18 cellular contexts compared by ENCODE assay signal in the genomic region with DNA sequence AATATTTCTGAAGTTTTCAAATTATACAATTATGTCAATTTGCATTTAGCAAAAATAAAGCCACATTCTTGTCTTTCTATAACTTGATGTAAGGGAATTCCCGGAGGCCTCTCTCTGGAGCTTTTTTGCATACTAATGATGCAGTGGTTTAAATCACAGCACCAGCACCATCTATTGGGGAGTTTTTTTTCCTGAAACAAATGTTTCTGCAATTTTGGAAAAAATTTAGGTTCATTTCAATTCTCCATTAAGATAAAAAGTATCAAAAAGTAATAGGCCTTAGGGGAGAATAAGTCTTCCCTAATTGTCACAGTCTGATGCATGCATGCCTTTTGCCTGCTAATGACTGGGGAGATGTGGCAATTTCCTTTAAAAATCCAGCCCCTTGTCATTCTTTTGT. TPM values are rescaled to one million over a fixed set of nuclear protein-coding genes. Genes with fewer than 3 reads are reported as not detected.
DNase-seq lines count a peak whose midpoint lies in the region; ATAC-seq, FAIRE-seq and TF ChIP-seq lines count a peak whose summit lies in the region.
"Had no signal": no experiment of that assay in that cellular context is flagged by ENCODE, and none has a peak within 500 bp of the region (broad histone marks: within the 10 kb centered on the region; RNA-seq: fewer than 3 reads in every experiment).

No MANE protein-coding gene starts in this region.

- H3K27me3 ChIP-seq in MM.1S (replicated peaks; ENCODE audit: insufficient read depth, low read length) = no peaks in the 10 kb centered on the region
- H3K27me3 ChIP-seq: brain microvascular endothelial cell, foreskin keratinocyte, MG63 had no signal

- peak; percentile 4 for DNase-seq in ACHN
- DNase-seq in MM.1S = peak; percentile 56
- DNase-seq in chondrocyte (ENCODE audit: low spot score) = no peak
- no peak for DNase-seq in coronary artery (ENCODE audit: low spot score)
- no peak for DNase-seq in GM12891 (ENCODE audit: insufficient read length, low spot score)
- no peak for DNase-seq in activated CD8-positive, alpha-beta memory T cell treated with anti-CD3 and anti-CD28 coated beads for 24 hours
- DNase-seq: activated CD4-positive, CD25-positive, alpha-beta regulatory T cell; activated gamma-delta T cell treated with Interleukin-2 at 50 U/mL for 16 hours; brain microvascular endothelial cell; foreskin keratinocyte; GOT3; left ventricle myocardium superior; MG63; NCI-H2081; NCI-H82; T-helper 1 cell had no signal

- no peaks in the 10 kb centered on the region for H4K20me1 ChIP-seq in MM.1S (ENCODE audit: insufficient read depth, low read length)

- no peak overlapping the region for H3K4me3 ChIP-seq in MM.1S (ENCODE audit: low read length)
- H3K4me3 ChIP-seq in coronary artery = no peak overlapping the region
- H3K4me3 ChIP-seq: MG63 had no signal

- no peak overlapping the region for H3K9ac ChIP-seq in MM.1S (ENCODE audit: low read length)

- ATAC-seq in HG03097 (IDR thresholded peaks at IDR 0.05; ENCODE audit: low FRiP score, unreplicated experiment) = no peak
- ATAC-seq: foreskin keratinocyte, left ventricle myocardium superior had no signal

- TF ChIP-seq CTCF in MM.1S (IDR thresholded peaks at IDR 0.05; ENCODE audit: low read length) (peak; percentile 41), chondrocyte (IDR thresholded peaks at IDR 0.05) (peak; percentile 44), nephron (IDR thresholded peaks at IDR 0.05; ENCODE audit: unreplicated experiment in 3 of 3) (peak; percentile 26 to 28 (median 28)), coronary artery (IDR thresholded peaks at IDR 0.05) (no peak)

- no peaks in the 10 kb centered on the region for H3K9me3 ChIP-seq in MM.1S (replicated peaks; ENCODE audit: insufficient read depth, low read length)
- H3K9me3 ChIP-seq: MG63 had no signal

- H3K9me3 Mint-ChIP-seq in chondrocyte (ENCODE audit: low read depth) = no peaks in the 10 kb centered on the region
- H3K9me3 Mint-ChIP-seq in nephron = peaks cover 2% of the 10 kb centered on the region

- H3K27ac ChIP-seq in MM.1S (ENCODE audit: low read length) (no peak overlapping the region), coronary artery (no peak overlapping the region)
- H3K27ac ChIP-seq: brain microvascular endothelial cell, foreskin keratinocyte had no signal

- no peak overlapping the region for H3K4me2 ChIP-seq in MM.1S (ENCODE audit: low read depth, low read length)

- TF ChIP-seq POLR2A in GM12891 (IDR thresholded peaks at IDR 0.05; ENCODE audit: low read depth, low read length) = no peak

- H3K9me2 ChIP-seq in MM.1S (replicated peaks; ENCODE audit: insufficient read depth, low read length) = no peaks in the 10 kb centered on the region

- H3K79me2 ChIP-seq in MM.1S (ENCODE audit: low read length) = no peaks in the 10 kb centered on the region

- H3K27me3 Mint-ChIP-seq in chondrocyte (ENCODE audit: low read depth) (peaks cover 24% of the 10 kb centered on the region), nephron (ENCODE audit: low read depth) (peaks cover 4% of the 10 kb centered on the region)

- H2AFZ ChIP-seq in MM.1S (ENCODE audit: low read length) = no peak overlapping the region

- FAIRE-seq in GM12891 (lab: Jason Lieb, UNC) = no peak

- H3K27ac Mint-ChIP-seq in chondrocyte (ENCODE audit: unreplicated experiment) = no peak overlapping the region
- H3K27ac Mint-ChIP-seq in nephron = no peak overlapping the region

- no peaks in the 10 kb centered on the region for H3K36me3 Mint-ChIP-seq in chondrocyte (ENCODE audit: low read depth)
- no peaks in the 10 kb centered on the region for H3K36me3 Mint-ChIP-seq in nephron (ENCODE audit: low read depth)

- no peak overlapping the region for H3K4me3 Mint-ChIP-seq in chondrocyte (ENCODE audit: unreplicated experiment)
- no peak overlapping the region for H3K4me3 Mint-ChIP-seq in nephron

- H3F3A ChIP-seq in MM.1S (ENCODE audit: insufficient read depth, low read length) = no peaks in the 10 kb centered on the region

- in situ Hi-C loops in ACHN (cut with HindIII; ENCODE audit: low pct_ligation_motif_present, low pct_unique_long_range_greater_than_20kb, low sequenced_read_pairs) = no loop called here

- H3K36me3 ChIP-seq in MM.1S (replicated peaks; ENCODE audit: insufficient read depth, low read length) = no peaks in the 10 kb centered on the region
- H3K36me3 ChIP-seq: brain microvascular endothelial cell, MG63 had no signal

- H3K4me1 Mint-ChIP-seq in chondrocyte (ENCODE audit: low read depth) (no peaks in the 10 kb centered on the region), nephron (no peaks in the 10 kb centered on the region)

- peaks cover 6% of the 10 kb centered on the region; the same call in 1 of the 2 replicates for H3K4me1 ChIP-seq in MM.1S (ENCODE audit: low read length)
- H3K4me1 ChIP-seq: foreskin keratinocyte had no signal

TF ChIP-seq in GM12891, 5 proteins besides CTCF, POLR2A, EP300 and RAD21:
- TF ChIP-seq POU2F2 (IDR thresholded peaks at IDR 0.05; ENCODE audit: low read depth, low read length) = no peak
- no peak for TF ChIP-seq SPI1 (IDR thresholded peaks at IDR 0.05; ENCODE audit: low read depth, low read length)
- TF ChIP-seq POLR2AphosphoS5 (IDR thresholded peaks at IDR 0.05; ENCODE audit: low read depth, low read length) = no peak
- no peak for TF ChIP-seq TAF1 (IDR thresholded peaks at IDR 0.05; ENCODE audit: low read depth, low read length)
- TF ChIP-seq PAX5 (IDR thresholded peaks at IDR 0.05; ENCODE audit: insufficient read depth, low read length, severe bottlenecking) = no peak

RNA-seq across cellular contexts. Expression of gene CBLN2, which starts 13.5 kb away (rescaled TPM):
- total RNA-seq in chondrocyte = 3.5 to 3.7 TPM in 2 of 3 replicates, not detected in the other
- polyA plus RNA-seq in GM12891 (2012; ENCODE audit: low read depth, missing spikeins) = 0.14 TPM
- total RNA-seq: foreskin keratinocyte, left ventricle myocardium superior had no signal
- polyA plus RNA-seq: foreskin keratinocyte had no signal

Comparison
In these comparisons a context has a peak if more than half of its experiments do, and no peak if none do; other contexts are left out.
1. DNase-seq: peak in ACHN (single experiment) and MM.1S (single experiment); none in chondrocyte (single experiment), coronary artery (single experiment), GM12891 (single experiment) and activated CD8-positive, alpha-beta memory T cell treated with anti-CD3 and anti-CD28 coated beads for 24 hours (single experiment).